In genomic region chr15:50229336-50229735, GRCh38 we compare ENCODE assay signal across 25 cellular contexts. TPM values are rescaled to one million over a fixed set of nuclear protein-coding genes. Genes with fewer than 3 reads are reported as not detected.
"Had no signal": no experiment of that assay in that cellular context is flagged by ENCODE, and none has a peak within 500 bp of the region (broad histone marks: within the 10 kb centered on the region; RNA-seq: fewer than 3 reads in every experiment).

No MANE protein-coding gene starts in this region.

- H2AFZ ChIP-seq: hepatocyte had no signal

- H3K9me3 ChIP-seq: body of pancreas, sigmoid colon, thoracic aorta, upper lobe of left lung had no signal

- H3K27me3 ChIP-seq: body of pancreas, hepatocyte, sigmoid colon, upper lobe of left lung had no signal

- H3K4me3 ChIP-seq: body of pancreas, hepatocyte, sigmoid colon, thoracic aorta, upper lobe of left lung had no signal

- H3K36me3 ChIP-seq: sigmoid colon, thoracic aorta, upper lobe of left lung had no signal

- H3K27ac ChIP-seq: body of pancreas, hepatocyte, sigmoid colon, thoracic aorta, upper lobe of left lung had no signal

- H3K4me2 ChIP-seq: hepatocyte had no signal

- DNase-seq: activated CD4-positive, alpha-beta T cell treated with anti-CD3 and anti-CD28 coated beads for 1 hour; activated CD8-positive, alpha-beta memory T cell treated with anti-CD3 and anti-CD28 coated beads for 24 hours; activated CD8-positive, alpha-beta memory T cell treated with anti-CD3 and anti-CD28 coated beads, Interleukin-2, amount 50 U/mL, for 4 hours; activated naive CD4-positive, alpha-beta T cell treated with Interleukin-2 at 50 U/mL for 16 hours; activated naive CD8-positive, alpha-beta T cell treated with anti-CD3 and anti-CD28 coated beads, Interleukin-2, amount 10 ng/mL, durations not matched to agents 7 days and 5 days; activated T-cell treated with anti-CD3 and anti-CD28 coated beads, Interleukin-2, amount 50 U/mL, for 24 hours; body of pancreas; effector CD4-positive, alpha-beta T cell; foreskin melanocyte; glutamatergic neuron; immature natural killer cell; naive thymus-derived CD4-positive, alpha-beta T cell; sigmoid colon; stimulated activated CD4-positive, alpha-beta T cell treated with anti-CD3 and anti-CD28 coated beads, Interleukin-4, amount 100 ng/mL, for 1 hour; stimulated activated naive CD4-positive, alpha-beta T cell treated with Interleukin-2 at 50 U/mL for 16 hours; T-cell; upper lobe of left lung had no signal

- H3K4me1 ChIP-seq: body of pancreas, sigmoid colon, upper lobe of left lung had no signal

- H3K79me2 ChIP-seq: hepatocyte had no signal

RNA-seq across cellular contexts. Expression of gene HDC, which starts 36.2 kb away (rescaled TPM):
- total RNA-seq: body of pancreas, epithelial cell of proximal tubule, fibroblast of lung, hepatocyte, kidney epithelial cell, lung microvascular endothelial cell, renal cortical epithelial cell had no signal
- polyA plus RNA-seq: fibroblast of lung; hepatocyte; naive thymus-derived CD4-positive, alpha-beta T cell had no signal

RNA-seq across cellular contexts. Expression of gene SLC27A2, which starts 47.3 kb away (rescaled TPM):
- total RNA-seq: cardiac septum had no signal
